ENCODE assay signal across 23 cellular contexts in genomic region chr2:236959036-236959435, GRCh38.
"Had no signal": no experiment of that assay in that cellular context is flagged by ENCODE, and none has a peak within 500 bp of the region (broad histone marks: within the 10 kb centered on the region; RNA-seq: fewer than 3 reads in every experiment).

No MANE protein-coding gene starts in this region.

- H3K9me3 Mint-ChIP-seq: natural killer cell treated with Interleukin-12 subunit alpha and Interleukin-12 subunit beta and Interleukin-15 and Interleukin-18, amount 100 ng/mL, for 72 hours; stimulated activated effector memory CD8-positive, alpha-beta T cell treated with anti-CD3 and anti-CD28 coated beads, Interleukin-12 subunit alpha, Interleukin-12 subunit beta, amount 100 ng/mL, for 72 hours; stimulated activated naive CD8-positive, alpha-beta T cell treated with anti-CD3 and anti-CD28 coated beads, Interleukin-15, Interleukin-2, amounts not matched to agents 100 ng/mL and 50 ng/mL, for 24 hours had no signal

- ATAC-seq: left colon; naive thymus-derived CD4-positive, alpha-beta T cell; stimulated activated effector memory CD8-positive, alpha-beta T cell treated with anti-CD3 and anti-CD28 coated beads, Interleukin-12 subunit alpha, Interleukin-12 subunit beta, amount 100 ng/mL, for 72 hours had no signal

- H3K36me3 Mint-ChIP-seq: natural killer cell treated with Interleukin-12 subunit alpha and Interleukin-12 subunit beta and Interleukin-15 and Interleukin-18, amount 100 ng/mL, for 72 hours; stimulated activated effector memory CD8-positive, alpha-beta T cell treated with anti-CD3 and anti-CD28 coated beads, Interleukin-12 subunit alpha, Interleukin-12 subunit beta, amount 100 ng/mL, for 72 hours had no signal

- H3K4me1 Mint-ChIP-seq: stimulated activated effector memory CD8-positive, alpha-beta T cell treated with anti-CD3 and anti-CD28 coated beads, Interleukin-12 subunit alpha, Interleukin-12 subunit beta, amount 100 ng/mL, for 72 hours had no signal

- H3K9me3 ChIP-seq: left lung, mucosa of descending colon, prostate gland, sigmoid colon, spleen, tibial nerve, uterus had no signal

- FAIRE-seq: keratinocyte, small intestine had no signal

- H3K27me3 Mint-ChIP-seq: stimulated activated naive CD8-positive, alpha-beta T cell treated with anti-CD3 and anti-CD28 coated beads, Interleukin-15, Interleukin-2, amounts not matched to agents 100 ng/mL and 50 ng/mL, for 24 hours had no signal

- H3K4me1 ChIP-seq: left lung, prostate gland, sigmoid colon, spleen, uterus had no signal

- H3K36me3 ChIP-seq: left lung, prostate gland, sigmoid colon, spleen, tibial nerve, uterus had no signal

- H3K4me3 Mint-ChIP-seq: naive thymus-derived CD4-positive, alpha-beta T cell; natural killer cell treated with Interleukin-12 subunit alpha and Interleukin-12 subunit beta and Interleukin-15 and Interleukin-18, amount 100 ng/mL, for 72 hours; stimulated activated effector memory CD8-positive, alpha-beta T cell treated with anti-CD3 and anti-CD28 coated beads, Interleukin-12 subunit alpha, Interleukin-12 subunit beta, amount 100 ng/mL, for 72 hours; stimulated activated naive CD8-positive, alpha-beta T cell treated with anti-CD3 and anti-CD28 coated beads, Interleukin-15, Interleukin-2, amounts not matched to agents 100 ng/mL and 50 ng/mL, for 24 hours; type B pancreatic cell had no signal

- H3K27ac ChIP-seq: left lung, prostate gland, spleen, uterus had no signal

- DNase-seq: hippocampal formation; kidney glomerular epithelial cell; left colon; left lung; mesendoderm; midbrain; mucosa of descending colon; naive thymus-derived CD4-positive, alpha-beta T cell; retina; sigmoid colon; small intestine; spleen; stimulated activated CD4-positive, alpha-beta T cell treated with anti-CD3 and anti-CD28 coated beads, Interleukin-4, amount 100 ng/mL, for 24 hours; stimulated activated naive CD4-positive, alpha-beta T cell; uterus had no signal

- H3K27me3 ChIP-seq: left lung, sigmoid colon, tibial nerve, uterus had no signal

- H3K4me3 ChIP-seq: left lung, lung, mucosa of descending colon, prostate gland, sigmoid colon, spleen, tibial nerve, uterus had no signal

- H3K27ac Mint-ChIP-seq: naive thymus-derived CD4-positive, alpha-beta T cell; natural killer cell treated with Interleukin-12 subunit alpha and Interleukin-12 subunit beta and Interleukin-15 and Interleukin-18, amount 100 ng/mL, for 72 hours; stimulated activated effector memory CD8-positive, alpha-beta T cell treated with anti-CD3 and anti-CD28 coated beads, Interleukin-12 subunit alpha, Interleukin-12 subunit beta, amount 100 ng/mL, for 72 hours; stimulated activated naive CD8-positive, alpha-beta T cell treated with anti-CD3 and anti-CD28 coated beads, Interleukin-15, Interleukin-2, amounts not matched to agents 100 ng/mL and 50 ng/mL, for 24 hours; type B pancreatic cell had no signal
